ENCODE assay signal across 11 cellular contexts in the genomic region with DNA sequence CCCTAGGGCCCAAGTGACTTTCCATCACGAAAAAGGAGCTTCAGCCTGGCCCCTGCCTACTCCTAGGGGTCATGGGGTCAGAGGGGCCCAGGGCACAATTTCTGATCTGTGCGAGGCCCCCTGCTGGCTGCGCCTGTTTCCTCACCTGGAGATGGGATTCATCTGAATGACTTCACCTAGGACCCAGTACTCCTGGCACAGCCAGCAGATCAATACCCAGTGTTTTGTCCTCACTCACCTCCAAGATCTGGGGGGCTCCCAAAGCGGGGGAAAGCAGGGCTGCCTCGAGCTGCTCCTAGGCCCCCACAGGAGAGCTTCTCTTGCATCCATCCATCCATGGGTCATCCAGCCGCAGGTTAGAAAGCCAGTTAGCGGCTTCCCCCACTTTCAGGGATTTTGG. TPM values are rescaled to one million over a fixed set of nuclear protein-coding genes. Genes with fewer than 3 reads are reported as not detected.
A peak's percentile ranks its signal among the peaks of the same experiment; 100 is the strongest.
DNase-seq lines count a peak whose midpoint lies in the region; ATAC-seq and TF ChIP-seq lines count a peak whose summit lies in the region.
"Had no signal": no experiment of that assay in that cellular context is flagged by ENCODE, and none has a peak within 500 bp of the region (broad histone marks: within the 10 kb centered on the region; RNA-seq: fewer than 3 reads in every experiment).

No MANE protein-coding gene starts in this region.

- intact Hi-C loops in gastrocnemius medialis (cut with DNase I; ENCODE audit: low total_unique reads) = no loop called here

- TF ChIP-seq POLR2A in gastrocnemius medialis (IDR thresholded peaks at IDR 0.05) = no peak

- no peak for ATAC-seq in activated CD4-positive, CD25-positive, alpha-beta regulatory T cell treated with anti-CD3 and anti-CD28 coated beads, Interleukin-2, amount 50 U/mL, for 24 hours
- ATAC-seq in gastrocnemius medialis (no peak), HG02763 (IDR thresholded peaks at IDR 0.05; ENCODE audit: unreplicated experiment) (no peak)
- ATAC-seq: CD8-positive, alpha-beta T cell had no signal

- H3K27me3 ChIP-seq in HL-60 (ENCODE audit: insufficient read depth, poor library complexity, severe bottlenecking) (no peaks in the 10 kb centered on the region), gastrocnemius medialis (peaks cover 0 to 7% (median 3%) of the 10 kb centered on the region in 3 donors)

- H3K36me3 ChIP-seq in gastrocnemius medialis = no peaks in the 10 kb centered on the region

- H3K27ac ChIP-seq in HL-60 (replicated peaks) (no peak overlapping the region), gastrocnemius medialis (no peak overlapping the region)
- H3K27ac ChIP-seq: GM23248 had no signal

- no peaks in the 10 kb centered on the region for H3K4me1 ChIP-seq in gastrocnemius medialis

- H3K4me3 ChIP-seq in HL-60 (replicated peaks; ENCODE audit: insufficient read depth, low read length) = no peak overlapping the region
- no peak overlapping the region for H3K4me3 ChIP-seq in astrocyte of the spinal cord (ENCODE audit: low read depth, low read length)
- no peak overlapping the region for H3K4me3 ChIP-seq in retinal pigment epithelial cell (ENCODE audit: low read length)
- no peak overlapping the region for H3K4me3 ChIP-seq in gastrocnemius medialis
- H3K4me3 ChIP-seq: GM23248, lung had no signal

- peak; percentile 3 for TF ChIP-seq CTCF in HL-60 (IDR thresholded peaks at IDR 0.05; ENCODE audit: insufficient read depth, low read length)
- peak; percentile 24 for TF ChIP-seq CTCF in astrocyte of the spinal cord (IDR thresholded peaks at IDR 0.05; ENCODE audit: low read depth, low read length)
- TF ChIP-seq CTCF in retinal pigment epithelial cell (conservative IDR thresholded peaks at IDR 0.05; ENCODE audit: low read depth, low read length) = peak; percentile 44
- peak in 2 of 5 experiments; percentile 13 to 16 for TF ChIP-seq CTCF in gastrocnemius medialis (IDR thresholded peaks at IDR 0.05 in 4 of 5, conservative IDR thresholded peaks at IDR 0.05 in 1 of 5)

- no peaks in the 10 kb centered on the region for H3K9me3 ChIP-seq in gastrocnemius medialis

- in situ Hi-C loops in astrocyte of the spinal cord (cut with HindIII; ENCODE audit: low sequenced_read_pairs) (no loop called here), gastrocnemius medialis (cut with MboI; ENCODE audit: low sequenced_read_pairs in 4 of 4) (no loop called here)

- peak; percentile 48 for DNase-seq in activated CD4-positive, CD25-positive, alpha-beta regulatory T cell treated with anti-CD3 and anti-CD28 coated beads, Interleukin-2, amount 50 U/mL, for 72 hours
- no peak for DNase-seq in HL-60 (ENCODE audit: low read depth in 1 of 2, low spot score in 1 of 2)
- DNase-seq in astrocyte of the spinal cord (ENCODE audit: low read depth, low spot score) = no peak
- DNase-seq in retinal pigment epithelial cell (ENCODE audit: low read depth) = no peak
- DNase-seq in gastrocnemius medialis = no peak
- DNase-seq in superior temporal gyrus (ENCODE audit: extremely low spot score) = no peak
- DNase-seq: CD8-positive, alpha-beta T cell; GM23248 had no signal

RNA-seq across cellular contexts. Expression of a gene that starts 33.8 kb away (rescaled TPM):
- total RNA-seq in gastrocnemius medialis = 10 to 100 TPM in 1 of 4 donors, 1 to 10 TPM in 3; 7.2 to 13.0 (median 8.2) TPM
